ENCODE assay signal across 10 cellular contexts in genomic region chr20:1323830-1324597, GRCh38. TPM values are rescaled to one million over a fixed set of nuclear protein-coding genes. Genes with fewer than 3 reads are reported as not detected.
DNase-seq lines count a peak whose midpoint lies in the region; ATAC-seq and TF ChIP-seq lines count a peak whose summit lies in the region.
"Had no signal": no experiment of that assay in that cellular context is flagged by ENCODE, and none has a peak within 500 bp of the region (broad histone marks: within the 10 kb centered on the region; RNA-seq: fewer than 3 reads in every experiment).

No MANE protein-coding gene starts in this region.

- no peak for ATAC-seq in stimulated activated naive CD8-positive, alpha-beta T cell treated with anti-CD3 and anti-CD28 coated beads, Interleukin-15, amount 100 ng/mL, for 72 hours
- no peak for ATAC-seq in naive thymus-derived CD4-positive, alpha-beta T cell
- ATAC-seq in GM18511 (IDR thresholded peaks at IDR 0.05; ENCODE audit: unreplicated experiment), result no peak

- no peak overlapping the region for H3K4me3 Mint-ChIP-seq in stimulated activated naive CD8-positive, alpha-beta T cell treated with anti-CD3 and anti-CD28 coated beads, Interleukin-15, Interleukin-2, amounts not matched to agents 100 ng/mL and 50 ng/mL, for 24 hours
- H3K4me3 Mint-ChIP-seq in stimulated activated naive CD8-positive, alpha-beta T cell treated with anti-CD3 and anti-CD28 coated beads, Interleukin-15, amount 100 ng/mL, for 72 hours, result no peak overlapping the region
- peak overlapping the region in 1 of 10 donors; percentile 12 for H3K4me3 Mint-ChIP-seq in naive thymus-derived CD4-positive, alpha-beta T cell

- peaks cover 10% of the 10 kb centered on the region for H3K4me1 Mint-ChIP-seq in stimulated activated naive CD8-positive, alpha-beta T cell treated with anti-CD3 and anti-CD28 coated beads, Interleukin-15, Interleukin-2, amounts not matched to agents 100 ng/mL and 50 ng/mL, for 24 hours (ENCODE audit: low read depth)
- H3K4me1 Mint-ChIP-seq in stimulated activated naive CD8-positive, alpha-beta T cell treated with anti-CD3 and anti-CD28 coated beads, Interleukin-15, amount 100 ng/mL, for 72 hours, result peaks cover 2% of the 10 kb centered on the region
- H3K4me1 Mint-ChIP-seq in naive thymus-derived CD4-positive, alpha-beta T cell, result peaks cover 0 to 19% (median 0%) of the 10 kb centered on the region in 7 donors

- no peaks in the 10 kb centered on the region for H3K27me3 ChIP-seq in naive thymus-derived CD4-positive, alpha-beta T cell (ENCODE audit: control insufficient read depth in 2 of 2, insufficient read depth in 2 of 2, low read length in 2 of 2)

- peak overlapping the region; percentile 84 for H3K27ac Mint-ChIP-seq in stimulated activated naive CD8-positive, alpha-beta T cell treated with anti-CD3 and anti-CD28 coated beads, Interleukin-15, Interleukin-2, amounts not matched to agents 100 ng/mL and 50 ng/mL, for 24 hours
- no peak overlapping the region for H3K27ac Mint-ChIP-seq in stimulated activated naive CD8-positive, alpha-beta T cell treated with anti-CD3 and anti-CD28 coated beads, Interleukin-15, amount 100 ng/mL, for 72 hours
- peak overlapping the region in 3 of 9 donors; percentile 28 to 73 (median 68) for H3K27ac Mint-ChIP-seq in naive thymus-derived CD4-positive, alpha-beta T cell

- no peak for DNase-seq in stimulated activated naive CD8-positive, alpha-beta T cell treated with anti-CD3 and anti-CD28 coated beads, Interleukin-15, amount 100 ng/mL, for 72 hours
- DNase-seq in coronary artery (ENCODE audit: low spot score) (peak; percentile 71), HUDEP-2 (lab: John Stamatoyannopoulos, UW; ENCODE audit: unreplicated experiment in 76 of 76) (no peak), iPS-NIHi11 (ENCODE audit: low spot score) (no peak), DMS114 treated with DMSO at 0.1 percent for 48 hours (lab: John Stamatoyannopoulos, UW; ENCODE audit: unreplicated experiment) (no peak)
- peak in 1 of 9 donors; percentile 15 for DNase-seq in naive thymus-derived CD4-positive, alpha-beta T cell
- DNase-seq: naive B cell, NCI-H82 had no signal

- H3K36me3 ChIP-seq in naive thymus-derived CD4-positive, alpha-beta T cell (ENCODE audit: control insufficient read depth in 2 of 3, insufficient read depth in 3 of 3, low read length in 3 of 3), result peaks cover 0 to 3% (median 0%) of the 10 kb centered on the region in 3 experiments

- no peaks in the 10 kb centered on the region for H3K9me3 Mint-ChIP-seq in stimulated activated naive CD8-positive, alpha-beta T cell treated with anti-CD3 and anti-CD28 coated beads, Interleukin-15, Interleukin-2, amounts not matched to agents 100 ng/mL and 50 ng/mL, for 24 hours
- H3K9me3 Mint-ChIP-seq in stimulated activated naive CD8-positive, alpha-beta T cell treated with anti-CD3 and anti-CD28 coated beads, Interleukin-15, amount 100 ng/mL, for 72 hours, result no peaks in the 10 kb centered on the region
- peaks cover 0 to 4% (median 0%) of the 10 kb centered on the region in 11 donors for H3K9me3 Mint-ChIP-seq in naive thymus-derived CD4-positive, alpha-beta T cell
- H3K9me3 Mint-ChIP-seq: naive B cell had no signal

- peaks cover 18 to 21% of the 10 kb centered on the region in 2 donors for H3K4me1 ChIP-seq in naive thymus-derived CD4-positive, alpha-beta T cell (ENCODE audit: control insufficient read depth in 2 of 2, insufficient read depth in 2 of 2, low read length in 2 of 2)

- CTCF ChIA-PET in naive thymus-derived CD4-positive, alpha-beta T cell (lab: Charles Lee), result no interaction called here

- H3K9me3 ChIP-seq in naive thymus-derived CD4-positive, alpha-beta T cell (ENCODE audit: control insufficient read depth in 2 of 3, low read length in 3 of 3), result no peaks in the 10 kb centered on the region

- no peaks in the 10 kb centered on the region for H3K36me3 Mint-ChIP-seq in stimulated activated naive CD8-positive, alpha-beta T cell treated with anti-CD3 and anti-CD28 coated beads, Interleukin-15, Interleukin-2, amounts not matched to agents 100 ng/mL and 50 ng/mL, for 24 hours (ENCODE audit: low read depth)
- H3K36me3 Mint-ChIP-seq in naive thymus-derived CD4-positive, alpha-beta T cell, result peaks cover 0 to 10% (median 0%) of the 10 kb centered on the region in 5 donors
- H3K36me3 Mint-ChIP-seq: naive B cell had no signal

- H3K4me3 ChIP-seq in coronary artery, result peak overlapping the region; percentile 96
- no peak overlapping the region for H3K4me3 ChIP-seq in naive thymus-derived CD4-positive, alpha-beta T cell (ENCODE audit: low read length)

- intact Hi-C loops in naive thymus-derived CD4-positive, alpha-beta T cell (cut with micrococcal nuclease), result loop anchor here in 1 of 2 donors (2.0 kb wide), 1 partner anchor 57 kb away; the partner anchor contains the start of gene SNPH

- no peaks in the 10 kb centered on the region for H3K27me3 Mint-ChIP-seq in stimulated activated naive CD8-positive, alpha-beta T cell treated with anti-CD3 and anti-CD28 coated beads, Interleukin-15, Interleukin-2, amounts not matched to agents 100 ng/mL and 50 ng/mL, for 24 hours
- H3K27me3 Mint-ChIP-seq in stimulated activated naive CD8-positive, alpha-beta T cell treated with anti-CD3 and anti-CD28 coated beads, Interleukin-15, amount 100 ng/mL, for 72 hours, result no peaks in the 10 kb centered on the region
- H3K27me3 Mint-ChIP-seq in naive thymus-derived CD4-positive, alpha-beta T cell, result no peaks in the 10 kb centered on the region

- H3K27ac ChIP-seq in coronary artery, result peak overlapping the region in 1 of 2 donors; percentile 99
- H3K27ac ChIP-seq in naive thymus-derived CD4-positive, alpha-beta T cell (ENCODE audit: low read depth, low read length), result peak overlapping the region; percentile 97

- no peak for TF ChIP-seq CTCF in coronary artery (IDR thresholded peaks at IDR 0.05)

- POLR2A ChIA-PET in naive thymus-derived CD4-positive, alpha-beta T cell (lab: Charles Lee), result no interaction called here

RNA-seq across cellular contexts. Expression of gene SDCBP2, which starts 4.9 kb away (rescaled TPM):
- 1 to 10 TPM; 1.0 to 3.6 (median 1.4) TPM for total RNA-seq in naive thymus-derived CD4-positive, alpha-beta T cell
- polyA plus RNA-seq in naive thymus-derived CD4-positive, alpha-beta T cell, result 1 to 10 TPM; 1.3 to 1.9 TPM

RNA-seq across cellular contexts. Expression of gene SNPH, which starts 57.9 kb away (rescaled TPM):
- total RNA-seq in naive thymus-derived CD4-positive, alpha-beta T cell, result 10 to 100 TPM in 4 of 5 experiments, 1 to 10 TPM in 1; 7.3 to 43.4 (median 22.5) TPM
- 10 to 100 TPM in 1 of 2 donors, 1 to 10 TPM in 1; 6.0 to 16.7 TPM for polyA plus RNA-seq in naive thymus-derived CD4-positive, alpha-beta T cell
